8 cellular contexts compared by ENCODE assay signal in the genomic region with DNA sequence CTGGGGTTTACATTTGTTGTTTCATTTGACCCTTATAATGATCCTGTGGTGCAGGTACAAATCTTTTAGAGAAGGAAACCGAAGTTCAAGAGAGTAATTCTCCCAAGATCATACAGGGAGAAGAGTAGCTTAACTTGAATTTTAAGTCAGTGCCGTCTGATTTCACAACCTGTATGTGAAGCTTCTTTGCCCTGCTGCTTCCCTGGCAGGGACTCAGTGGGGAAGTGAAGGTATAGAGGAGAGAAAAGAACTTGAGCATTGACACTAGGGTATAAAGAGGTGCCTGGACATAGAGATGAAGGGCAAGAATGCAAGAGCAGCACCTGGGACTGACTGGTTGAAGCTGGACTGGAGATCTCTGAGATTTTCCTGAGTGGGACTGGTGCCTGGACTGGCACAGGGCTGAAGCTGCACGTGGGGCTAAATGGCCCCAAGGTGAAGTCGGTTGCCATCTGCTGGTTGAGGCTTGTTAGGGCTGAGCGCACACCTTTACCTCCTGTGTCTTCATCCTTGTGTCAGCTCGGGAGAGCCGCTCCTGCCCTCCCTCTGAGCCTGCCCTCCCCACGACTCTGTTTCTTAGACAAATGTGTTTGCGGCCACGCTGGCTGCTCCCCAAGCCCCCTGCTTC. TPM values are rescaled to one million over a fixed set of nuclear protein-coding genes. Genes with fewer than 3 reads are reported as not detected.
DNase-seq lines count a peak whose midpoint lies in the region; ATAC-seq and TF ChIP-seq lines count a peak whose summit lies in the region.

No MANE protein-coding gene starts in this region.

- peak; percentile 36 for DNase-seq in EH (ENCODE audit: low read depth)
- DNase-seq in HuH-7 (ENCODE audit: low spot score), result peak; percentile 37
- DNase-seq in activated CD4-positive, CD25-positive, alpha-beta regulatory T cell treated with anti-CD3 and anti-CD28 coated beads, Interleukin-2, amount 50 U/mL, for 72 hours, result peak; percentile 54
- DNase-seq in naive thymus-derived CD4-positive, alpha-beta T cell, result peak; percentile 8 to 53 (median 36)
- peak; percentile 65 for DNase-seq in upper lobe of right lung

- CTCF ChIA-PET in naive thymus-derived CD4-positive, alpha-beta T cell (lab: Charles Lee), result interaction anchor here (1.2 to 3.5 kb wide), 5 partner anchors 10 to 1243 kb away, joined by 4 to 28 read pairs (median 5); no protein-coding TSS in a partner anchor

- no peaks in the 10 kb centered on the region for H3K9me3 ChIP-seq in naive thymus-derived CD4-positive, alpha-beta T cell (ENCODE audit: control insufficient read depth in 2 of 3, low read length in 3 of 3)
- H3K9me3 ChIP-seq in upper lobe of right lung, result no peaks in the 10 kb centered on the region

- no peaks in the 10 kb centered on the region for H3K27me3 Mint-ChIP-seq in dendritic cell treated with granulocyte-macrophage colony-stimulating factor and Interleukin-4, amounts not matched to agents 40 ng/mL and 50 ng/mL, for 4 days
- no peaks in the 10 kb centered on the region for H3K27me3 Mint-ChIP-seq in naive thymus-derived CD4-positive, alpha-beta T cell

- peaks cover 18% of the 10 kb centered on the region for H3K4me1 Mint-ChIP-seq in dendritic cell treated with granulocyte-macrophage colony-stimulating factor and Interleukin-4, amounts not matched to agents 40 ng/mL and 50 ng/mL, for 4 days (ENCODE audit: low read depth)
- peaks cover 20 to 58% (median 42%) of the 10 kb centered on the region in 7 donors for H3K4me1 Mint-ChIP-seq in naive thymus-derived CD4-positive, alpha-beta T cell

- no peaks in the 10 kb centered on the region for H3K36me3 Mint-ChIP-seq in dendritic cell treated with granulocyte-macrophage colony-stimulating factor and Interleukin-4, amounts not matched to agents 40 ng/mL and 50 ng/mL, for 4 days (ENCODE audit: low read depth)
- peaks cover 0 to 11% (median 3%) of the 10 kb centered on the region in 5 donors for H3K36me3 Mint-ChIP-seq in naive thymus-derived CD4-positive, alpha-beta T cell

- H3K9me3 Mint-ChIP-seq in dendritic cell treated with granulocyte-macrophage colony-stimulating factor and Interleukin-4, amounts not matched to agents 40 ng/mL and 50 ng/mL, for 4 days, result no peaks in the 10 kb centered on the region
- H3K9me3 Mint-ChIP-seq in naive thymus-derived CD4-positive, alpha-beta T cell, result peaks cover 0 to 2% (median 0%) of the 10 kb centered on the region in 11 donors

- ATAC-seq in GM21447 (IDR thresholded peaks at IDR 0.05; ENCODE audit: unreplicated experiment), result peak; percentile 70
- ATAC-seq in naive thymus-derived CD4-positive, alpha-beta T cell, result peak; percentile 90
- peak; percentile 94 for ATAC-seq in upper lobe of right lung
- no peak; the same call in 2 of the 3 replicates for ATAC-seq in SK-N-SH treated with all-trans-retinoic acid at 6 μM for 48 hours

- H3K27me3 ChIP-seq in naive thymus-derived CD4-positive, alpha-beta T cell (ENCODE audit: control insufficient read depth in 2 of 2, insufficient read depth in 2 of 2, low read length in 2 of 2), result no peaks in the 10 kb centered on the region
- H3K27me3 ChIP-seq in upper lobe of right lung, result no peaks in the 10 kb centered on the region

- H3K4me3 Mint-ChIP-seq in dendritic cell treated with granulocyte-macrophage colony-stimulating factor and Interleukin-4, amounts not matched to agents 40 ng/mL and 50 ng/mL, for 4 days, result no peak overlapping the region
- H3K4me3 Mint-ChIP-seq in naive thymus-derived CD4-positive, alpha-beta T cell, result peak overlapping the region in 5 of 10 donors; percentile 3 to 36 (median 22)

- no peak overlapping the region for H3K27ac ChIP-seq in naive thymus-derived CD4-positive, alpha-beta T cell (ENCODE audit: low read depth, low read length)
- no peak overlapping the region for H3K27ac ChIP-seq in upper lobe of right lung

- intact Hi-C loops in dendritic cell treated with granulocyte-macrophage colony-stimulating factor and Interleukin-4, amounts not matched to agents 40 ng/mL and 50 ng/mL, for 4 days (cut with micrococcal nuclease), result no loop called here
- intact Hi-C loops in naive thymus-derived CD4-positive, alpha-beta T cell (cut with micrococcal nuclease), result loop anchor here (1.0 to 10.0 kb wide), 4 partner anchors 43 to 1244 kb away; partner anchors contain the start of gene LYRM4 (in 2 of the 2)
- intact Hi-C loops in upper lobe of right lung (cut with DNase I), result no loop called here

- peak; percentile 54 for TF ChIP-seq CTCF in upper lobe of right lung (IDR thresholded peaks at IDR 0.05)

- POLR2A ChIA-PET in naive thymus-derived CD4-positive, alpha-beta T cell (lab: Charles Lee), result no interaction called here

- peak overlapping the region; percentile 6 for H3K27ac Mint-ChIP-seq in dendritic cell treated with granulocyte-macrophage colony-stimulating factor and Interleukin-4, amounts not matched to agents 40 ng/mL and 50 ng/mL, for 4 days
- H3K27ac Mint-ChIP-seq in naive thymus-derived CD4-positive, alpha-beta T cell, result peak overlapping the region in 5 of 9 donors; percentile 3 to 48 (median 15)

- H3K4me1 ChIP-seq in naive thymus-derived CD4-positive, alpha-beta T cell (ENCODE audit: control insufficient read depth in 2 of 2, insufficient read depth in 2 of 2, low read length in 2 of 2), result peaks cover 5 to 13% of the 10 kb centered on the region in 2 donors
- no peaks in the 10 kb centered on the region for H3K4me1 ChIP-seq in upper lobe of right lung

- peak overlapping the region; percentile 10 for H3K4me3 ChIP-seq in naive thymus-derived CD4-positive, alpha-beta T cell (ENCODE audit: low read length)
- no peak overlapping the region for H3K4me3 ChIP-seq in upper lobe of right lung

- H3K36me3 ChIP-seq in naive thymus-derived CD4-positive, alpha-beta T cell (ENCODE audit: control insufficient read depth in 2 of 3, insufficient read depth in 3 of 3, low read length in 3 of 3), result peaks cover 0 to 2% (median 0%) of the 10 kb centered on the region in 3 experiments
- H3K36me3 ChIP-seq in upper lobe of right lung, result no peaks in the 10 kb centered on the region

TF ChIP-seq in SK-N-SH treated with all-trans-retinoic acid at 6 μM for 48 hours, 23 proteins besides CTCF, POLR2A, EP300 and RAD21:
- TF ChIP-seq CSRNP3 (CRISPR knock-in tag; IDR thresholded peaks at IDR 0.05) (no peak), PPARA (CRISPR knock-in tag; IDR thresholded peaks at IDR 0.05; ENCODE audit: borderline replicate concordance) (no peak), CSDC2 (CRISPR knock-in tag; IDR thresholded peaks at IDR 0.05) (no peak), ZNF70 (CRISPR knock-in tag; IDR thresholded peaks at IDR 0.05) (no peak), PATZ1 (CRISPR knock-in tag; IDR thresholded peaks at IDR 0.05; ENCODE audit: borderline replicate concordance) (no peak), RARB (CRISPR knock-in tag; IDR thresholded peaks at IDR 0.05) (no peak), TCF4 (CRISPR knock-in tag; IDR thresholded peaks at IDR 0.05; ENCODE audit: borderline replicate concordance) (no peak), BACH2 (CRISPR knock-in tag; IDR thresholded peaks at IDR 0.05; ENCODE audit: borderline replicate concordance) (no peak), ZFP30 (CRISPR knock-in tag; IDR thresholded peaks at IDR 0.05) (no peak)
- TF ChIP-seq, protein P1, sequence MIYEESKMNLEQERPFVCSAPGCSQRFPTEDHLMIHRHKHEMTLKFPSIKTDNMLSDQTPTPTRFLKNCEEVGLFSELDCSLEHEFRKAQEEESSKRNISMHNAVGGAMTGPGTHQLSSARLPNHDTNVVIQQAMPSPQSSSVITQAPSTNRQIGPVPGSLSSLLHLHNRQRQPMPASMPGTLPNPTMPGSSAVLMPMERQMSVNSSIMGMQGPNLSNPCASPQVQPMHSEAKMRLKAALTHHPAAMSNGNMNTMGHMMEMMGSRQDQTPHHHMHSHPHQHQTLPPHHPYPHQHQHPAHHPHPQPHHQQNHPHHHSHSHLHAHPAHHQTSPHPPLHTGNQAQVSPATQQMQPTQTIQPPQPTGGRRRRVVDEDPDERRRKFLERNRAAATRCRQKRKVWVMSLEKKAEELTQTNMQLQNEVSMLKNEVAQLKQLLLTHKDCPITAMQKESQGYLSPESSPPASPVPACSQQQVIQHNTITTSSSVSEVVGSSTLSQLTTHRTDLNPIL (CRISPR knock-in tag; IDR thresholded peaks at IDR 0.05; ENCODE audit: low read depth), result no peak
TF ChIP-seq in SK-N-SH treated with all-trans-retinoic acid at 6 μM for 48 hours: peak in this region for 0.

RNA-seq across cellular contexts. Expression of gene FARS2, which starts 41.8 kb away (rescaled TPM):
- 10 to 100 TPM; 16.2 to 23.1 (median 20.3) TPM for total RNA-seq in naive thymus-derived CD4-positive, alpha-beta T cell
- 10 to 100 TPM; 27.1 to 28.1 TPM for polyA plus RNA-seq in naive thymus-derived CD4-positive, alpha-beta T cell
- 18.3 TPM for total RNA-seq in upper lobe of right lung

RNA-seq across cellular contexts. Expression of gene LYRM4, which starts 42.4 kb away (rescaled TPM):
- 10 to 100 TPM; 15.1 to 27.2 (median 22.4) TPM for total RNA-seq in naive thymus-derived CD4-positive, alpha-beta T cell
- 10 to 100 TPM; 36.6 to 61.6 TPM for polyA plus RNA-seq in naive thymus-derived CD4-positive, alpha-beta T cell
- total RNA-seq in upper lobe of right lung, result 20.4 TPM

Comparison
In these comparisons a context has a peak if more than half of its experiments do, and no peak if none do; other contexts are left out.
1. intact Hi-C loops: an anchor here in naive thymus-derived CD4-positive, alpha-beta T cell (1.0 to 10.0 kb wide); none called in dendritic cell treated with granulocyte-macrophage colony-stimulating factor and Interleukin-4, amounts not matched to agents 40 ng/mL and 50 ng/mL, for 4 days and upper lobe of right lung.